ENCODE assay signal across 8 cellular contexts in genomic region chr17:45148183-45149036, GRCh38. TPM values are rescaled to one million over a fixed set of nuclear protein-coding genes. Genes with fewer than 3 reads are reported as not detected.
DNase-seq lines count a peak whose midpoint lies in the region; ATAC-seq and TF ChIP-seq lines count a peak whose summit lies in the region.

Gene HEXIM1, plus strand, starts transcription at chr17:45148475. Its CDS starts 716 bp downstream, at chr17:45149191.

- H3K9me3 ChIP-seq in OCI-LY7 (ENCODE audit: low read length), result no peaks in the 10 kb centered on the region

- peaks cover 20% of the 10 kb centered on the region for H3K27me3 Mint-ChIP-seq in endothelial cell (ENCODE audit: unreplicated experiment)
- H3K27me3 Mint-ChIP-seq in mesothelial cell of epicardium (ENCODE audit: low read depth), result no peaks in the 10 kb centered on the region

- intact Hi-C loops in OCI-LY7 (cut with micrococcal nuclease; ENCODE audit: unreplicated experiment), result loop anchor here (1.0 kb wide), 1 partner anchor 50 kb away; no protein-coding TSS in a partner anchor

- POLR2A ChIA-PET in OCI-LY7 (lab: Charles Lee), result interaction anchor here (0.7 to 4.2 kb wide), 7 partner anchors 8 to 260 kb away, joined by 3 to 19 read pairs (median 6); partner anchors contain the start of gene HEXIM2

- TF ChIP-seq CTCF in OCI-LY7 (conservative IDR thresholded peaks at IDR 0.05; ENCODE audit: low read length), result no peak
- TF ChIP-seq CTCF in endothelial cell (IDR thresholded peaks at IDR 0.05; ENCODE audit: unreplicated experiment), result no peak
- no peak for TF ChIP-seq CTCF in mesothelial cell of epicardium (IDR thresholded peaks at IDR 0.05; ENCODE audit: unreplicated experiment)

- H3K4me1 Mint-ChIP-seq in endothelial cell (ENCODE audit: unreplicated experiment), result peaks cover 26% of the 10 kb centered on the region
- peaks cover 41% of the 10 kb centered on the region for H3K4me1 Mint-ChIP-seq in mesothelial cell of epicardium

- peak; percentile 58 for ATAC-seq in GM21526 (IDR thresholded peaks at IDR 0.05; ENCODE audit: low FRiP score, unreplicated experiment)

- H3K27ac Mint-ChIP-seq in endothelial cell (ENCODE audit: unreplicated experiment) (peak within 1 kb of the TSS; percentile 100), mesothelial cell of epicardium (peak within 1 kb of the TSS; percentile 100)

- H3K4me3 Mint-ChIP-seq in endothelial cell (ENCODE audit: unreplicated experiment) (peak within 1 kb of the TSS; percentile 99), mesothelial cell of epicardium (peak within 1 kb of the TSS; percentile 98)

- H3K27ac ChIP-seq in OCI-LY7 (ENCODE audit: low read depth, low read length, poor library complexity, severe bottlenecking), result peak within 1 kb of the TSS; percentile 88

- H3K9me3 Mint-ChIP-seq in endothelial cell (ENCODE audit: unreplicated experiment) (no peaks in the 10 kb centered on the region), mesothelial cell of epicardium (no peaks in the 10 kb centered on the region)

- peak within 1 kb of the TSS; percentile 84; the same call in 1 of the 2 replicates for H2AFZ ChIP-seq in OCI-LY7 (ENCODE audit: low read length)

- DNase-seq in D341Med (ENCODE audit: low spot score) (peak; percentile 99), HuH-7.5 (ENCODE audit: low spot score) (peak; percentile 98), OCI-LY7 (ENCODE audit: low spot score) (peak; percentile 100), activated T-cell treated with anti-CD3 and anti-CD28 coated beads for 1 hour (ENCODE audit: low read depth) (peak; percentile 98), endothelial cell (ENCODE audit: low spot score) (peak; percentile 97), mesothelial cell of epicardium (ENCODE audit: low spot score in 2 of 2, unreplicated experiment in 2 of 2) (peak; percentile 98 to 100)
- peak; percentile 97 to 99 for DNase-seq in stimulated activated CD8-positive, alpha-beta memory T cell treated with anti-CD3 and anti-CD28 coated beads, Interleukin-15, amount 100 ng/mL, for 48 hours (ENCODE audit: low read depth in 2 of 2)

- CTCF ChIA-PET in OCI-LY7 (lab: Charles Lee; ENCODE audit: unreplicated experiment), result interaction anchor here (0.6 to 1.4 kb wide), 3 partner anchors 24 to 209 kb away, joined by 4 to 6 read pairs (median 5); no protein-coding TSS in a partner anchor

- peak within 1 kb of the TSS; percentile 96 for H3K4me2 ChIP-seq in OCI-LY7 (ENCODE audit: low read length)

- no peaks in the 10 kb centered on the region for H3K9me2 ChIP-seq in OCI-LY7 (ENCODE audit: insufficient read depth, low read length)

- peak within 1 kb of the TSS; percentile 75 for H3K4me3 ChIP-seq in OCI-LY7 (ENCODE audit: low read depth, low read length, poor library complexity, severe bottlenecking)

- H3K36me3 ChIP-seq in OCI-LY7 (ENCODE audit: insufficient read depth, low read length), result no peaks in the 10 kb centered on the region

- H4K20me1 ChIP-seq in OCI-LY7 (ENCODE audit: insufficient read depth, low read length), result peaks cover 15% of the 10 kb centered on the region; the same call in 1 of the 2 replicates

- TSS peak; percentile 72 for BruUV-seq in OCI-LY7 (replicated peaks; lab: Mats Ljungman, UMichigan)

- peaks cover 16% of the 10 kb centered on the region; the same call in 1 of the 2 replicates for H3K79me2 ChIP-seq in OCI-LY7 (ENCODE audit: insufficient read depth, low read depth, low read length)

- H3K36me3 Mint-ChIP-seq in endothelial cell (ENCODE audit: low read depth, unreplicated experiment) (peaks cover 3% of the 10 kb centered on the region), mesothelial cell of epicardium (no peaks in the 10 kb centered on the region)

- peaks cover 46% of the 10 kb centered on the region for H3K4me1 ChIP-seq in OCI-LY7 (ENCODE audit: insufficient read depth, low read length, poor library complexity, severe bottlenecking)

RNA-seq across cellular contexts. Expression of gene HEXIM1, which starts in this region (rescaled TPM):
- total RNA-seq in OCI-LY7 (2014; rRNA removed; shearing (Covaris generic)), result 12.1 and 13.9 TPM in 2 replicates
- total RNA-seq in OCI-LY7 (2022) (16.4 and 17.2 TPM in 2 replicates), endothelial cell (ENCODE audit: unreplicated experiment) (22.6 TPM), mesothelial cell of epicardium (38.2 to 40.6 TPM (median 38.8 TPM) in 3 replicates)

Comparison
In these comparisons a context has a peak if more than half of its experiments do, and no peak if none do; other contexts are left out.
1. Peak in every context shown above with its lines: DNase-seq, ATAC-seq, H3K4me3 ChIP-seq and H3K27ac ChIP-seq.